In the genomic region with DNA sequence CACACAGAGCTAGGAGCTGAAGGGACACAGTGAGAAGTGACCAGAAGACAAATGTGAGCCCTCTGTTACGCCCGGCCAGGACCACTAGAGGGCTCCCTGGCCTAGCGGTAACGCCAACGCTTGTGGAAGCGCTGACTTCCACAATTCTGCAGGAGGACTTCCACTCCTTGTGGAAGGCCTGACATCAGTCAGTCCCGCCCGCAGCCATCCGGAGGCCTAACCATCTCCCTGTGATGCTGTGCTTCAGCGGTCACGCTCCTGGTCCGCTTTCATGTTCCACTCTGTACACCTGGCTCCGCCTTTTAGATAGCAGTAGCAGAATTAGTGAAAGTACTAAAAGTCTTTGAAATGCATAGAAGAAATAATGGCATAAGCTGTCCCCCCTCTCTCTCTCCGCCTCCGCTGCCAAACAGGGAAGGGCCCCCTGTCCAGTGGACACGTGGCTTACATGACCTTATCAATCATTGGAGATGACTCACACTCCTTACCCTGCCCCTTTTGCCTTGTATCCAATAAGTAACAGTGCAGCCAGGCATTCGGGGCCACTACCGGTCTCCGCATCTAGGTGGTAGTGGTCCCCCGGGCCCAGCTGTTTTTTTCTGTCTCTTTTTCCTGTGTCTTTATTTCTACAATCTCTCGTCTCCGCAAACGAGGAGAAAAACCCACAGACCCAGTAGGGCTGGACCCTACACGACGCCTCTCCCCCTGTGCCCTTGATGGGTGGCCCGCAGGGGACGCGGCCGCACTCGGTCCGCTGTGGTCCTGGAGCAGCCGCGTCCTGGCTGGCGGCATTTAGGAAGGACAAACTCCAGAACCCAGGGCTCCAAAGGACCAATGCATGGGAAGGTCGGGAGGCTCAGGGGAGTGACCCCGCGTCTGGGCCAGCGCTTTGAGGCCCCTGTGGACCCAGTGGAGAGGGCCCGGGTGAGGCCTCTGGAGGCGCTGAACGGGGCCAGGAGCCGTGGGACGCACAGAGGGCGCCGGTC, we compare ENCODE assay signal across 8 cellular contexts.
DNase-seq lines count a peak whose midpoint lies in the region; ATAC-seq and TF ChIP-seq lines count a peak whose summit lies in the region.

No MANE protein-coding gene starts in this region.

- peak; percentile 56 for ATAC-seq in HG03045 (IDR thresholded peaks at IDR 0.05; ENCODE audit: unreplicated experiment)
- ATAC-seq in central memory CD8-positive, alpha-beta T cell (replicated peaks; ENCODE audit: extremely low read depth, poor library complexity, severe bottlenecking) = no peak

- no peak overlapping the region for H3K27ac ChIP-seq in 22Rv1

- H3K9me3 Mint-ChIP-seq in central memory CD8-positive, alpha-beta T cell = no peaks in the 10 kb centered on the region

- H3K4me3 ChIP-seq in WI38 (ENCODE audit: low read depth, low read length) = no peak overlapping the region

- no peaks in the 10 kb centered on the region for H3K27me3 Mint-ChIP-seq in central memory CD8-positive, alpha-beta T cell

- peak overlapping the region; percentile 65 for H3K4me3 Mint-ChIP-seq in central memory CD8-positive, alpha-beta T cell

- TF ChIP-seq CTCF in 22Rv1 (IDR thresholded peaks at IDR 0.05) = peak; percentile 97
- TF ChIP-seq CTCF in GM13977 (IDR thresholded peaks at IDR 0.05; ENCODE audit: extremely low read depth, insufficient read depth, missing control alignments) = peak; percentile 94
- peak; percentile 91 for TF ChIP-seq CTCF in WI38 (IDR thresholded peaks at IDR 0.05; ENCODE audit: low read depth, low read length)

- no peak overlapping the region for H3K27ac Mint-ChIP-seq in central memory CD8-positive, alpha-beta T cell (ENCODE audit: low read depth)

- in situ Hi-C loops in GM13977 (cut with MboI; ENCODE audit: low pct_unique_long_range_greater_than_20kb, low sequenced_read_pairs, unreplicated experiment) = no loop called here

- peaks cover 31% of the 10 kb centered on the region for H3K4me1 Mint-ChIP-seq in central memory CD8-positive, alpha-beta T cell

- peaks cover 3% of the 10 kb centered on the region for H3K36me3 Mint-ChIP-seq in central memory CD8-positive, alpha-beta T cell (ENCODE audit: insufficient read depth)

- peak; percentile 83 for DNase-seq in GM13977 (ENCODE audit: low spot score)
- DNase-seq in NCI-H2196 treated with DMSO at 0.1 percent for 48 hours (lab: John Stamatoyannopoulos, UW; ENCODE audit: unreplicated experiment) = peak; percentile 18
- DNase-seq in central memory CD8-positive, alpha-beta T cell (ENCODE audit: low spot score in 2 of 2) = peak; percentile 32
- DNase-seq in iris pigment epithelial cell (ENCODE audit: low read depth) = peak; percentile 84
- DNase-seq in stimulated activated CD4-positive, alpha-beta T cell treated with anti-CD3 and anti-CD28 coated beads, Interleukin-12 subunit alpha, Interleukin-12 subunit beta, amount 100 ng/mL, for 48 hours (ENCODE audit: low read depth in 2 of 3, low spot score in 1 of 3) = peak; percentile 46 to 64 (median 58)

Comparison
In these comparisons a context has a peak if more than half of its experiments do, and no peak if none do; other contexts are left out.
1. DNase-seq: peak in every context shown above with its lines; median percentile 84 in iris pigment epithelial cell; 83 in GM13977; 58 in stimulated activated CD4-positive, alpha-beta T cell treated with anti-CD3 and anti-CD28 coated beads, Interleukin-12 subunit alpha, Interleukin-12 subunit beta, amount 100 ng/mL, for 48 hours; 32 in central memory CD8-positive, alpha-beta T cell; 18 in NCI-H2196 treated with DMSO at 0.1 percent for 48 hours.